Comparison of ENCODE assay signal across 9 cellular contexts in genomic region chr19:40611096-40611495, GRCh38. TPM values are rescaled to one million over a fixed set of nuclear protein-coding genes. Genes with fewer than 3 reads are reported as not detected.
A peak's percentile ranks its signal among the peaks of the same experiment; 100 is the strongest.
DNase-seq lines count a peak whose midpoint lies in the region; ATAC-seq, FAIRE-seq and TF ChIP-seq lines count a peak whose summit lies in the region.
"Had no signal": no experiment of that assay in that cellular context is flagged by ENCODE, and none has a peak within 500 bp of the region (broad histone marks: within the 10 kb centered on the region; RNA-seq: fewer than 3 reads in every experiment).

No MANE protein-coding gene starts in this region.

- intact Hi-C loops in activated T-helper 1 cell treated with anti-CD3 and anti-CD28 coated beads, Interleukin-12 subunit alpha, Interleukin-12 subunit beta, Interleukin-2, Interleukin-4 antibody, amounts not matched to agents 30 ng/mL and 10 ng/mL and 1 ng/mL, durations not matched to agents 14 hours and 24 hours and 36 hours (cut with micrococcal nuclease): loop anchor here (5.0 to 10.0 kb wide), 3 partner anchors 324 to 934 kb away; partner anchors contain the start of genes AKT2 and HNRNPUL1
- intact Hi-C loops in upper lobe of right lung (cut with DNase I): no loop called here

- dilution Hi-C loops in keratinocyte (cut with MboI; ENCODE audit: extremely low pct_ligation_motif_present, low sequenced_read_pairs): no loop called here

- H3K27ac ChIP-seq in keratinocyte (ENCODE audit: control insufficient read depth, insufficient read depth, low read length) (peak overlapping the region; percentile 58), upper lobe of right lung (peak overlapping the region; percentile 80)

- DNase-seq in activated naive CD4-positive, alpha-beta T cell treated with Interleukin-2 at 50 U/mL for 16 hours: peak; percentile 39
- no peak for DNase-seq in activated naive CD4-positive, alpha-beta T cell treated with anti-CD3 and anti-CD28 coated beads, Interleukin-2, amount 50 U/mL, for 16 hours
- DNase-seq in activated T-helper 1 cell treated with anti-CD3 and anti-CD28 coated beads, Interleukin-12 subunit alpha, Interleukin-12 subunit beta, Interleukin-2, Interleukin-4 antibody, amounts not matched to agents 30 ng/mL and 10 ng/mL and 1 ng/mL, durations not matched to agents 14 hours and 24 hours and 36 hours (ENCODE audit: low spot score): no peak
- DNase-seq in keratinocyte (ENCODE audit: low read depth, low spot score) (no peak), upper lobe of right lung (peak; percentile 86), WTC11 (ENCODE audit: low spot score) (no peak)
- DNase-seq: retina had no signal

- H3K4me2 ChIP-seq in keratinocyte (ENCODE audit: control insufficient read depth, extremely low read depth, insufficient read depth, low read depth, low read length): peak overlapping the region; percentile 61

- FAIRE-seq in keratinocyte (lab: Jason Lieb, UNC): no peak

- H3K36me3 Mint-ChIP-seq in activated T-helper 1 cell treated with anti-CD3 and anti-CD28 coated beads, Interleukin-12 subunit alpha, Interleukin-12 subunit beta, Interleukin-2, Interleukin-4 antibody, amounts not matched to agents 30 ng/mL and 10 ng/mL and 1 ng/mL, durations not matched to agents 14 hours and 24 hours and 36 hours (ENCODE audit: low read depth): peaks cover 7% of the 10 kb centered on the region
- H3K36me3 Mint-ChIP-seq in WTC11: peaks cover 7% of the 10 kb centered on the region; the same call in 1 of the 2 replicates

- H3K36me3 ChIP-seq in keratinocyte (ENCODE audit: control insufficient read depth in 2 of 2, extremely low read depth in 1 of 2, insufficient read depth in 2 of 2, low read length in 2 of 2): peaks cover 2 to 4% of the 10 kb centered on the region in 2 experiments
- peaks cover 3% of the 10 kb centered on the region for H3K36me3 ChIP-seq in upper lobe of right lung

- no peak overlapping the region for H2AFZ ChIP-seq in keratinocyte (ENCODE audit: control insufficient read depth, low read length)

- no peaks in the 10 kb centered on the region for H3K9me3 Mint-ChIP-seq in activated T-helper 1 cell treated with anti-CD3 and anti-CD28 coated beads, Interleukin-12 subunit alpha, Interleukin-12 subunit beta, Interleukin-2, Interleukin-4 antibody, amounts not matched to agents 30 ng/mL and 10 ng/mL and 1 ng/mL, durations not matched to agents 14 hours and 24 hours and 36 hours
- H3K9me3 Mint-ChIP-seq in WTC11: no peaks in the 10 kb centered on the region

- no peaks in the 10 kb centered on the region for H3K9me3 ChIP-seq in keratinocyte (ENCODE audit: control insufficient read depth, low read depth, low read length)
- no peaks in the 10 kb centered on the region for H3K9me3 ChIP-seq in upper lobe of right lung

- H3K4me1 ChIP-seq in keratinocyte (ENCODE audit: control insufficient read depth, extremely low read depth, insufficient read depth, low read length) (peaks cover 44% of the 10 kb centered on the region), upper lobe of right lung (peaks cover 32% of the 10 kb centered on the region)

- no peak for TF ChIP-seq CTCF in keratinocyte (optimal IDR thresholded peaks at IDR 0.05 in 1 of 3, IDR thresholded peaks at IDR 0.05 in 1 of 3, conservative IDR thresholded peaks at IDR 0.05 in 1 of 3; ENCODE audit: extremely low read depth in 1 of 3, insufficient read depth in 2 of 3, low read length in 3 of 3)
- TF ChIP-seq CTCF in upper lobe of right lung (IDR thresholded peaks at IDR 0.05): no peak
- TF ChIP-seq CTCF in WTC11 (IDR thresholded peaks at IDR 0.05): no peak

- no peaks in the 10 kb centered on the region for H3K27me3 Mint-ChIP-seq in activated T-helper 1 cell treated with anti-CD3 and anti-CD28 coated beads, Interleukin-12 subunit alpha, Interleukin-12 subunit beta, Interleukin-2, Interleukin-4 antibody, amounts not matched to agents 30 ng/mL and 10 ng/mL and 1 ng/mL, durations not matched to agents 14 hours and 24 hours and 36 hours (ENCODE audit: insufficient read depth)
- peaks cover 74% of the 10 kb centered on the region for H3K27me3 Mint-ChIP-seq in WTC11 (ENCODE audit: low read depth)

- H3K27me3 ChIP-seq in keratinocyte (ENCODE audit: control insufficient read depth, extremely low read depth, insufficient read depth, low read length): no peaks in the 10 kb centered on the region
- H3K27me3 ChIP-seq in upper lobe of right lung: no peaks in the 10 kb centered on the region

- POLR2A ChIA-PET in WTC11 (lab: Charles Lee): no interaction called here

- H4K20me1 ChIP-seq in keratinocyte (ENCODE audit: control insufficient read depth, extremely low read depth, insufficient read depth, low read length): no peaks in the 10 kb centered on the region

- H3K9me1 ChIP-seq in keratinocyte (ENCODE audit: control insufficient read depth, extremely low read depth, insufficient read depth, low read length): no peaks in the 10 kb centered on the region

- peak overlapping the region; percentile 52 for H3K27ac Mint-ChIP-seq in activated T-helper 1 cell treated with anti-CD3 and anti-CD28 coated beads, Interleukin-12 subunit alpha, Interleukin-12 subunit beta, Interleukin-2, Interleukin-4 antibody, amounts not matched to agents 30 ng/mL and 10 ng/mL and 1 ng/mL, durations not matched to agents 14 hours and 24 hours and 36 hours
- H3K27ac Mint-ChIP-seq in WTC11: no peak overlapping the region

- ATAC-seq in upper lobe of right lung: peak; percentile 8
- no peak for ATAC-seq in HG03159 (IDR thresholded peaks at IDR 0.05; ENCODE audit: unreplicated experiment)
- ATAC-seq in GM18861 (IDR thresholded peaks at IDR 0.05; ENCODE audit: unreplicated experiment): no peak
- ATAC-seq in WTC11: no peak

- H3K9ac ChIP-seq in keratinocyte (ENCODE audit: control insufficient read depth, extremely low read depth, insufficient read depth, low read length): peak overlapping the region; percentile 62

- peak overlapping the region; percentile 81 for H3K4me3 Mint-ChIP-seq in activated T-helper 1 cell treated with anti-CD3 and anti-CD28 coated beads, Interleukin-12 subunit alpha, Interleukin-12 subunit beta, Interleukin-2, Interleukin-4 antibody, amounts not matched to agents 30 ng/mL and 10 ng/mL and 1 ng/mL, durations not matched to agents 14 hours and 24 hours and 36 hours
- no peak overlapping the region for H3K4me3 Mint-ChIP-seq in WTC11

- peak overlapping the region; percentile 16 to 70 (median 49) for H3K4me3 ChIP-seq in keratinocyte (ENCODE audit: control insufficient read depth in 2 of 3, extremely low read depth in 1 of 3, insufficient read depth in 2 of 3, low read depth in 1 of 3, low read length in 3 of 3)
- peak overlapping the region; percentile 48 for H3K4me3 ChIP-seq in upper lobe of right lung

- peaks cover 47% of the 10 kb centered on the region for H3K4me1 Mint-ChIP-seq in activated T-helper 1 cell treated with anti-CD3 and anti-CD28 coated beads, Interleukin-12 subunit alpha, Interleukin-12 subunit beta, Interleukin-2, Interleukin-4 antibody, amounts not matched to agents 30 ng/mL and 10 ng/mL and 1 ng/mL, durations not matched to agents 14 hours and 24 hours and 36 hours (ENCODE audit: low read depth)
- peaks cover 40% of the 10 kb centered on the region for H3K4me1 Mint-ChIP-seq in WTC11

- H3K79me2 ChIP-seq in keratinocyte (ENCODE audit: control insufficient read depth, insufficient read depth, low read length): peaks cover 12% of the 10 kb centered on the region

- CTCF ChIA-PET in WTC11 (lab: Charles Lee): interaction anchor here (2.1 to 2.5 kb wide), 2 partner anchors 23 to 40 kb away, joined by 8 to 33 read pairs; no protein-coding TSS in a partner anchor

TF ChIP-seq in WTC11, 78 proteins besides CTCF, POLR2A, EP300 and RAD21 (continues in another document):
- TF ChIP-seq, protein P1, sequence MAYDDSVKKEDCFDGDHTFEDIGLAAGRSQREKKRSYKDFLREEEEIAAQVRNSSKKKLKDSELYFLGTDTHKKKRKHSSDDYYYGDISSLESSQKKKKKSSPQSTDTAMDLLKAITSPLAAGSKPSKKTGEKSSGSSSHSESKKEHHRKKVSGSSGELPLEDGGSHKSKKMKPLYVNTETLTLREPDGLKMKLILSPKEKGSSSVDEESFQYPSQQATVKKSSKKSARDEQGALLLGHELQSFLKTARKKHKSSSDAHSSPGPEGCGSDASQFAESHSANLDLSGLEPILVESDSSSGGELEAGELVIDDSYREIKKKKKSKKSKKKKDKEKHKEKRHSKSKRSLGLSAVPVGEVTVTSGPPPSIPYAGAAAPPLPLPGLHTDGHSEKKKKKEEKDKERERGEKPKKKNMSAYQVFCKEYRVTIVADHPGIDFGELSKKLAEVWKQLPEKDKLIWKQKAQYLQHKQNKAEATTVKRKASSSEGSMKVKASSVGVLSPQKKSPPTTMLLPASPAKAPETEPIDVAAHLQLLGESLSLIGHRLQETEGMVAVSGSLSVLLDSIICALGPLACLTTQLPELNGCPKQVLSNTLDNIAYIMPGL (CRISPR knock-in tag; IDR thresholded peaks at IDR 0.05): no peak

RNA-seq across cellular contexts. Expression of gene LTBP4, which starts 9.9 kb away (rescaled TPM):
- total RNA-seq in activated T-helper 1 cell treated with anti-CD3 and anti-CD28 coated beads, Interleukin-12 subunit alpha, Interleukin-12 subunit beta, Interleukin-2, Interleukin-4 antibody, amounts not matched to agents 30 ng/mL and 10 ng/mL and 1 ng/mL, durations not matched to agents 14 hours and 24 hours and 36 hours: 107 and 116 TPM in 2 replicates
- polyA plus RNA-seq in keratinocyte: 25.9 to 48.0 TPM (median 29.6 TPM) in 3 replicates
- polyA plus RNA-seq in keratinocyte (2011; ENCODE audit: low read depth): 18.4 TPM
- 16.2 and 40.9 TPM in 2 replicates for polyA plus RNA-seq in keratinocyte (2011; cell fraction: cytosol; rRNA removed)
- 171 and 248 TPM in 2 replicates for polyA plus RNA-seq in keratinocyte (2011; cell fraction: nucleus; rRNA removed)
- 67.3 and 104 TPM in 2 replicates for polyA plus RNA-seq in keratinocyte (2012; ENCODE audit: low replicate concordance)
- 23.7 to 113 TPM (median 33.0 TPM) in 3 replicates for polyA minus RNA-seq in keratinocyte
- polyA minus RNA-seq in keratinocyte (2011; cell fraction: cytosol; rRNA and poly(A)+ RNA removed): 63.9 TPM
- polyA minus RNA-seq in keratinocyte (2011; cell fraction: nucleus; rRNA and poly(A)+ RNA removed): 56.5 and 60.9 TPM in 2 replicates
- 430 TPM for total RNA-seq in upper lobe of right lung
- total RNA-seq in WTC11 (2021): 125 to 168 TPM (median 166 TPM) in 3 replicates

RNA-seq across cellular contexts. Expression of gene SHKBP1, which starts 34.4 kb away (rescaled TPM):
- 102 and 113 TPM in 2 replicates for total RNA-seq in activated T-helper 1 cell treated with anti-CD3 and anti-CD28 coated beads, Interleukin-12 subunit alpha, Interleukin-12 subunit beta, Interleukin-2, Interleukin-4 antibody, amounts not matched to agents 30 ng/mL and 10 ng/mL and 1 ng/mL, durations not matched to agents 14 hours and 24 hours and 36 hours
- polyA plus RNA-seq in keratinocyte: 20.2 to 41.3 TPM (median 27.2 TPM) in 3 replicates
- polyA plus RNA-seq in keratinocyte (2011; ENCODE audit: low read depth): 27.1 TPM
- polyA plus RNA-seq in keratinocyte (2011; cell fraction: cytosol; rRNA removed): 25.3 and 42.4 TPM in 2 replicates
- 36.2 and 53.8 TPM in 2 replicates for polyA plus RNA-seq in keratinocyte (2011; cell fraction: nucleus; rRNA removed)
- 45.0 and 60.3 TPM in 2 replicates for polyA plus RNA-seq in keratinocyte (2012; ENCODE audit: low replicate concordance)
- 50.2 to 86.6 TPM (median 52.0 TPM) in 3 replicates for polyA minus RNA-seq in keratinocyte
- polyA minus RNA-seq in keratinocyte (2011; cell fraction: cytosol; rRNA and poly(A)+ RNA removed): 144 TPM
- polyA minus RNA-seq in keratinocyte (2011; cell fraction: nucleus; rRNA and poly(A)+ RNA removed): 31.9 and 39.0 TPM in 2 replicates
- total RNA-seq in upper lobe of right lung: 68.1 TPM
- 71.7 to 82.1 TPM (median 76.9 TPM) in 3 replicates for total RNA-seq in WTC11 (2021)

Comparison
In these comparisons a context has a peak if more than half of its experiments do, and no peak if none do; other contexts are left out.
1. DNase-seq: peak in activated naive CD4-positive, alpha-beta T cell treated with Interleukin-2 at 50 U/mL for 16 hours (single experiment) and upper lobe of right lung (single experiment); none in activated naive CD4-positive, alpha-beta T cell treated with anti-CD3 and anti-CD28 coated beads, Interleukin-2, amount 50 U/mL, for 16 hours (single experiment), activated T-helper 1 cell treated with anti-CD3 and anti-CD28 coated beads, Interleukin-12 subunit alpha, Interleukin-12 subunit beta, Interleukin-2, Interleukin-4 antibody, amounts not matched to agents 30 ng/mL and 10 ng/mL and 1 ng/mL, durations not matched to agents 14 hours and 24 hours and 36 hours (single experiment), keratinocyte (single experiment) and WTC11 (single experiment).